ENCODE assay signal across 18 cellular contexts in the genomic region with DNA sequence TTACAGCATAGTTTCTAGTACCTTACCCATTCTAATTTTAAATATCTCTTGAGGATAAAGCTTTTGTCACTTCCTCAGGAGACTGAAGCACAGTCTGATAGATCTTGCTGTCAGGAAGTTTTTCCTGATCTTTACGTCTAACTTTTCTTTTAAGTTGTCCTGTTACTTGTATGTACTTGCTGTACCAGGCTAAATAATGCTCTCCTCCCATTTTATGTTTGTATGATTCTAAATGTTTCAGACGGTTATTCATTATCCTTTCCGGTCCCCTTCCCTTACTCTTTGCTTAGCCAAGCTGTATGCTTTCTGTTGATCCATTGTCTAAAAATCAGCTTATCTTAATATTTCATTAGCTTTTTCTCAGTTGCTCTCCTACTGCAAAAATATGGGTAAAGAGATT. TPM values are rescaled to one million over a fixed set of nuclear protein-coding genes. Genes with fewer than 3 reads are reported as not detected.
A peak's percentile ranks its signal among the peaks of the same experiment; 100 is the strongest.
DNase-seq lines count a peak whose midpoint lies in the region; ATAC-seq, FAIRE-seq and TF ChIP-seq lines count a peak whose summit lies in the region.
"Had no signal": no experiment of that assay in that cellular context is flagged by ENCODE, and none has a peak within 500 bp of the region (broad histone marks: within the 10 kb centered on the region; RNA-seq: fewer than 3 reads in every experiment).

No MANE protein-coding gene starts in this region.

- peak overlapping the region; percentile 55 for H3K4me3 Mint-ChIP-seq in astrocyte (ENCODE audit: unreplicated experiment)
- no peak overlapping the region for H3K4me3 Mint-ChIP-seq in activated CD8-positive, alpha-beta memory T cell treated with anti-CD3 and anti-CD28 coated beads, Interleukin-2, amount 10 ng/mL, durations not matched to agents 7 days and 5 days

- peak overlapping the region in 2 of 10 donors; percentile 2 to 19 for H3K4me3 ChIP-seq in heart right ventricle
- no peak overlapping the region for H3K4me3 ChIP-seq in astrocyte (ENCODE audit: insufficient read depth, low read depth, low read length)
- no peak overlapping the region for H3K4me3 ChIP-seq in epithelial cell of esophagus (ENCODE audit: low read length)
- no peak overlapping the region for H3K4me3 ChIP-seq in smooth muscle cell
- H3K4me3 ChIP-seq: HAP-1, Peyer's patch had no signal

- no peaks in the 10 kb centered on the region for H3K27me3 Mint-ChIP-seq in astrocyte (ENCODE audit: low read depth, unreplicated experiment)
- H3K27me3 Mint-ChIP-seq in activated CD8-positive, alpha-beta memory T cell treated with anti-CD3 and anti-CD28 coated beads, Interleukin-2, amount 10 ng/mL, durations not matched to agents 7 days and 5 days = peaks cover 34% of the 10 kb centered on the region

- DNase-seq in heart right ventricle = no peak
- no peak for DNase-seq in left cardiac atrium
- no peak for DNase-seq in astrocyte (ENCODE audit: low read depth)
- DNase-seq in epithelial cell of esophagus (ENCODE audit: low read depth) = peak; percentile 51
- no peak for DNase-seq in smooth muscle cell (lab: John Stamatoyannopoulos, UW; ENCODE audit: unreplicated experiment)
- no peak for DNase-seq in central memory CD4-positive, alpha-beta T cell
- DNase-seq in activated CD8-positive, alpha-beta memory T cell treated with anti-CD3 and anti-CD28 coated beads, Interleukin-2, amount 10 ng/mL, durations not matched to agents 7 days and 5 days = no peak
- DNase-seq: C1 segment of cervical spinal cord, DMS153, EL, Karpas-422, NCI-H1105 treated with DMSO at 0.1 percent for 48 hours, NCI-H1930, NCI-H2171 treated with DMSO at 0.1 percent for 48 hours, NCI-H774, Peyer's patch had no signal

- 21 to 23% methylated on average over 3 of the region's 3 CpGs for WGBS in heart right ventricle, 2 donors
- WGBS in smooth muscle cell (ENCODE audit: low lambda C conversion rate) = 82% methylated on average over 3 of the region's 3 CpGs

- H3K9ac ChIP-seq in astrocyte (ENCODE audit: low read length) (no peak overlapping the region), smooth muscle cell (ENCODE audit: low read depth) (no peak overlapping the region)

- H3K27ac Mint-ChIP-seq in astrocyte (ENCODE audit: unreplicated experiment) = no peak overlapping the region
- no peak overlapping the region for H3K27ac Mint-ChIP-seq in activated CD8-positive, alpha-beta memory T cell treated with anti-CD3 and anti-CD28 coated beads, Interleukin-2, amount 10 ng/mL, durations not matched to agents 7 days and 5 days

- peaks cover 14% of the 10 kb centered on the region for H3F3A ChIP-seq in smooth muscle cell (ENCODE audit: low read depth)

- no peaks in the 10 kb centered on the region for H3K36me3 ChIP-seq in heart right ventricle
- H3K36me3 ChIP-seq in astrocyte (ENCODE audit: insufficient read depth, low read length) = no peaks in the 10 kb centered on the region
- H3K36me3 ChIP-seq in smooth muscle cell (ENCODE audit: low read depth) = no peaks in the 10 kb centered on the region
- H3K36me3 ChIP-seq: HAP-1, Peyer's patch had no signal

- H3K36me3 Mint-ChIP-seq in astrocyte (ENCODE audit: low read depth, unreplicated experiment) = no peaks in the 10 kb centered on the region
- H3K36me3 Mint-ChIP-seq in activated CD8-positive, alpha-beta memory T cell treated with anti-CD3 and anti-CD28 coated beads, Interleukin-2, amount 10 ng/mL, durations not matched to agents 7 days and 5 days = peaks cover 19% of the 10 kb centered on the region

- H3K9me3 ChIP-seq in heart right ventricle (no peaks in the 10 kb centered on the region), astrocyte (ENCODE audit: insufficient read depth, low read depth, low read length) (no peaks in the 10 kb centered on the region), smooth muscle cell (replicated peaks; ENCODE audit: low read depth) (no peaks in the 10 kb centered on the region)
- H3K9me3 ChIP-seq: HAP-1, Peyer's patch had no signal

- TF ChIP-seq CTCF in heart right ventricle (IDR thresholded peaks at IDR 0.05) (no peak), astrocyte (IDR thresholded peaks at IDR 0.05; ENCODE audit: insufficient read depth, low read depth, low read length) (no peak), epithelial cell of esophagus (IDR thresholded peaks at IDR 0.05; ENCODE audit: insufficient read depth, low read depth, low read length, missing control alignments) (no peak), smooth muscle cell (IDR thresholded peaks at IDR 0.05; ENCODE audit: borderline replicate concordance, insufficient read depth, poor library complexity, severe bottlenecking) (no peak)

- H3K9me3 Mint-ChIP-seq in astrocyte (ENCODE audit: unreplicated experiment) = no peaks in the 10 kb centered on the region
- peaks cover 3% of the 10 kb centered on the region for H3K9me3 Mint-ChIP-seq in activated CD8-positive, alpha-beta memory T cell treated with anti-CD3 and anti-CD28 coated beads, Interleukin-2, amount 10 ng/mL, durations not matched to agents 7 days and 5 days (ENCODE audit: low read depth)

- H3K27me3 ChIP-seq in heart right ventricle = peaks cover 0 to 90% (median 0%) of the 10 kb centered on the region in 7 donors
- H3K27me3 ChIP-seq in astrocyte (ENCODE audit: insufficient read depth, low read length) = no peaks in the 10 kb centered on the region
- no peaks in the 10 kb centered on the region for H3K27me3 ChIP-seq in smooth muscle cell (ENCODE audit: low read depth)
- H3K27me3 ChIP-seq: Peyer's patch had no signal

- peaks cover 47% of the 10 kb centered on the region for H3K4me1 Mint-ChIP-seq in astrocyte (ENCODE audit: low read depth, unreplicated experiment)
- H3K4me1 Mint-ChIP-seq in activated CD8-positive, alpha-beta memory T cell treated with anti-CD3 and anti-CD28 coated beads, Interleukin-2, amount 10 ng/mL, durations not matched to agents 7 days and 5 days = peaks cover 80% of the 10 kb centered on the region

- intact Hi-C loops in heart right ventricle (cut with DNase I) = loop anchor here in 2 of 10 donors (5.0 to 10.0 kb wide), 2 partner anchors 35 to 83 kb away; no protein-coding TSS in a partner anchor
- intact Hi-C loops in left cardiac atrium (cut with DNase I) = loop anchor here in 1 of 2 donors (10.0 kb wide), 1 partner anchor 53 kb away; no protein-coding TSS in a partner anchor

- H4K20me1 ChIP-seq in astrocyte (ENCODE audit: insufficient read depth, low read length) (peaks cover 97% of the 10 kb centered on the region), smooth muscle cell (ENCODE audit: low read depth) (peaks cover 100% of the 10 kb centered on the region)

- peak overlapping the region in 9 of 10 donors; percentile 2 to 100 (median 43) for H3K27ac ChIP-seq in heart right ventricle
- H3K27ac ChIP-seq in astrocyte (ENCODE audit: low read depth, low read length) = no peak overlapping the region
- no peak overlapping the region for H3K27ac ChIP-seq in smooth muscle cell (ENCODE audit: low read depth)
- H3K27ac ChIP-seq: Peyer's patch had no signal

- FAIRE-seq in astrocyte (lab: Jason Lieb, UNC) = no peak

- H3K4me1 ChIP-seq in heart right ventricle (peaks cover 7 to 93% (median 76%) of the 10 kb centered on the region in 9 donors), astrocyte (ENCODE audit: insufficient read depth, low read length) (peaks cover 35% of the 10 kb centered on the region), smooth muscle cell (ENCODE audit: low read depth) (peaks cover 51% of the 10 kb centered on the region)

- ATAC-seq in heart right ventricle (no peak), left cardiac atrium (no peak), GM21367 (IDR thresholded peaks at IDR 0.05; ENCODE audit: unreplicated experiment) (no peak)
- ATAC-seq in activated CD8-positive, alpha-beta memory T cell treated with anti-CD3 and anti-CD28 coated beads, Interleukin-2, amount 10 ng/mL, durations not matched to agents 7 days and 5 days = no peak

- H3K79me2 ChIP-seq in astrocyte (ENCODE audit: insufficient read depth, low read length) = peaks cover 100% of the 10 kb centered on the region
- H3K79me2 ChIP-seq in smooth muscle cell (ENCODE audit: low read depth) = peaks cover 100% of the 10 kb centered on the region

- no peak overlapping the region for H3K4me2 ChIP-seq in astrocyte (ENCODE audit: low read length)
- peak overlapping the region; percentile 98 for H3K4me2 ChIP-seq in smooth muscle cell

- CTCF ChIA-PET in activated CD8-positive, alpha-beta memory T cell treated with anti-CD3 and anti-CD28 coated beads, Interleukin-2, amount 10 ng/mL, durations not matched to agents 7 days and 5 days (lab: Charles Lee) = interaction anchor here (1.2 to 1.4 kb wide), 2 partner anchors 16 to 39 kb away, joined by 3 read pairs; no protein-coding TSS in a partner anchor

- H2AFZ ChIP-seq in astrocyte (ENCODE audit: low read depth, low read length) = no peak overlapping the region
- H2AFZ ChIP-seq in smooth muscle cell (ENCODE audit: low read depth) = no peak overlapping the region

RNA-seq across cellular contexts. Expression of gene ARHGEF12, which starts 6.0 kb away (rescaled TPM):
- total RNA-seq in heart right ventricle (100 to 1,000 TPM in 7 of 10 donors, 10 to 100 TPM in 3; 77.7 to 155 (median 115) TPM), left cardiac atrium (10 to 100 TPM; 76.4 to 92.3 TPM), astrocyte (78.0 and 83.1 TPM in 2 replicates), smooth muscle cell (89.4 and 108 TPM in 2 replicates)
- polyA plus RNA-seq in heart right ventricle (10 to 100 TPM; 20.0 to 25.0 TPM), smooth muscle cell (24.6 and 29.2 TPM in 2 replicates)
- 10 to 100 TPM; 44.6 to 61.1 TPM for total RNA-seq in activated CD8-positive, alpha-beta memory T cell treated with anti-CD3 and anti-CD28 coated beads, Interleukin-2, amount 10 ng/mL, durations not matched to agents 7 days and 5 days

RNA-seq across cellular contexts. Expression of gene TLCD5, which starts 17.1 kb away (rescaled TPM):
- 10 to 100 TPM in 5 of 10 donors, 1 to 10 TPM in 5; 7.4 to 14.5 (median 10.7) TPM for total RNA-seq in heart right ventricle
- polyA plus RNA-seq in heart right ventricle = 10 to 100 TPM in 1 of 2 donors, 1 to 10 TPM in 1; 4.1 to 12.4 TPM
- 10 to 100 TPM; 14.1 to 15.6 TPM for total RNA-seq in left cardiac atrium
- total RNA-seq in astrocyte = 9.3 and 9.5 TPM in 2 replicates
- 3.9 and 6.0 TPM in 2 replicates for total RNA-seq in smooth muscle cell
- polyA plus RNA-seq in smooth muscle cell = 5.1 and 6.6 TPM in 2 replicates
- total RNA-seq in activated CD8-positive, alpha-beta memory T cell treated with anti-CD3 and anti-CD28 coated beads, Interleukin-2, amount 10 ng/mL, durations not matched to agents 7 days and 5 days = 1 to 10 TPM; 1.4 to 4.0 TPM

Comparison
In these comparisons a context has a peak if more than half of its experiments do, and no peak if none do; other contexts are left out.
1. H3K27ac ChIP-seq: peak in heart right ventricle (9 of 10); none in astrocyte (single experiment) and smooth muscle cell (single experiment).